ENCODE assay signal across 1 cellular context in genomic region chr1:22176258-22176657, GRCh38.
TF ChIP-seq lines count a peak whose summit lies in the region.

No MANE protein-coding gene starts in this region.

TF ChIP-seq in HepG2, 621 proteins besides CTCF, POLR2A, EP300 and RAD21 (continued from another document):
- no peak for TF ChIP-seq ZBTB20 (CRISPR knock-in tag; IDR thresholded peaks at IDR 0.05; ENCODE audit: borderline replicate concordance, low read depth)
- TF ChIP-seq HIVEP1 (CRISPR knock-in tag; IDR thresholded peaks at IDR 0.05) = no peak
TF ChIP-seq in HepG2: peak in this region for 0.
